24 cellular contexts compared by ENCODE assay signal in genomic region chr2:186883666-186884065, GRCh38. TPM values are rescaled to one million over a fixed set of nuclear protein-coding genes. Genes with fewer than 3 reads are reported as not detected.
"Had no signal": no experiment of that assay in that cellular context is flagged by ENCODE, and none has a peak within 500 bp of the region (broad histone marks: within the 10 kb centered on the region; RNA-seq: fewer than 3 reads in every experiment).

No MANE protein-coding gene starts in this region.

- H3K36me3 Mint-ChIP-seq: activated naive CD8-positive, alpha-beta T cell treated with anti-CD3 and anti-CD28 coated beads for 36 hours; naive thymus-derived CD4-positive, alpha-beta T cell; WTC11 had no signal

- H3K27me3 Mint-ChIP-seq: activated CD4-positive, alpha-beta T cell treated with anti-CD3 and anti-CD28 coated beads for 36 hours; memory B cell; naive thymus-derived CD4-positive, alpha-beta T cell; stimulated activated naive CD8-positive, alpha-beta T cell treated with anti-CD3 and anti-CD28 coated beads, Interleukin-15, amount 100 ng/mL, for 72 hours had no signal

- H3K27ac Mint-ChIP-seq: activated CD4-positive, alpha-beta T cell treated with anti-CD3 and anti-CD28 coated beads for 36 hours; activated naive CD8-positive, alpha-beta T cell treated with anti-CD3 and anti-CD28 coated beads for 36 hours; memory B cell; naive thymus-derived CD4-positive, alpha-beta T cell; stimulated activated naive CD8-positive, alpha-beta T cell treated with anti-CD3 and anti-CD28 coated beads, Interleukin-15, amount 100 ng/mL, for 72 hours; T-helper 2 cell treated with Interferon-gamma antibody and Interleukin-4, amounts not matched to agents 5 μg/mL and 100 μg/mL, for 36 hours; WTC11 had no signal

- H3K4me1 Mint-ChIP-seq: activated naive CD8-positive, alpha-beta T cell treated with anti-CD3 and anti-CD28 coated beads for 36 hours; memory B cell; naive thymus-derived CD4-positive, alpha-beta T cell; stimulated activated naive CD8-positive, alpha-beta T cell treated with anti-CD3 and anti-CD28 coated beads, Interleukin-15, amount 100 ng/mL, for 72 hours; WTC11 had no signal

- DNase-seq: activated CD4-positive, alpha-beta T cell treated with anti-CD3 and anti-CD28 coated beads for 36 hours; activated CD4-positive, alpha-beta T cell treated with anti-CD3 and anti-CD28 coated beads, Interleukin-2, amount 50 U/mL, for 48 hours; activated naive CD4-positive, alpha-beta T cell; activated naive CD8-positive, alpha-beta T cell treated with anti-CD3 and anti-CD28 coated beads for 36 hours; body of pancreas; hypothalamus; kidney; left lung; naive thymus-derived CD4-positive, alpha-beta T cell; ovary; right lobe of liver; stimulated activated CD4-positive, alpha-beta T cell treated with anti-CD3 and anti-CD28 coated beads, Interleukin-4, amount 100 ng/mL, for 1 hour; stimulated activated naive CD8-positive, alpha-beta T cell treated with anti-CD3 and anti-CD28 coated beads, Interleukin-15, amount 100 ng/mL, for 72 hours; trophoblast cell had no signal

- H3K4me3 Mint-ChIP-seq: activated CD4-positive, alpha-beta T cell treated with anti-CD3 and anti-CD28 coated beads for 36 hours; activated naive CD8-positive, alpha-beta T cell treated with anti-CD3 and anti-CD28 coated beads for 36 hours; memory B cell; naive thymus-derived CD4-positive, alpha-beta T cell; stimulated activated naive CD8-positive, alpha-beta T cell treated with anti-CD3 and anti-CD28 coated beads, Interleukin-15, amount 100 ng/mL, for 72 hours; T-helper 2 cell treated with Interferon-gamma antibody and Interleukin-4, amounts not matched to agents 5 μg/mL and 100 μg/mL, for 36 hours; WTC11 had no signal

- H3K4me3 ChIP-seq: body of pancreas, coronary artery, esophagus muscularis mucosa, left lung, ovary, right lobe of liver, smooth muscle cell, suprapubic skin, vagina had no signal

RNA-seq across cellular contexts. Expression of gene ZSWIM2, which starts 34.7 kb away (rescaled TPM):
- total RNA-seq: activated CD4-positive, alpha-beta T cell treated with anti-CD3 and anti-CD28 coated beads for 36 hours; activated naive CD8-positive, alpha-beta T cell treated with anti-CD3 and anti-CD28 coated beads for 36 hours; body of pancreas; esophagus muscularis mucosa; kidney; left lung; mucosa of gallbladder; naive thymus-derived CD4-positive, alpha-beta T cell; ovary; pulmonary artery endothelial cell; right lobe of liver; smooth muscle cell; suprapubic skin; vagina; WTC11 had no signal
